Comparison of ENCODE assay signal across 2 cellular contexts in the genomic region with DNA sequence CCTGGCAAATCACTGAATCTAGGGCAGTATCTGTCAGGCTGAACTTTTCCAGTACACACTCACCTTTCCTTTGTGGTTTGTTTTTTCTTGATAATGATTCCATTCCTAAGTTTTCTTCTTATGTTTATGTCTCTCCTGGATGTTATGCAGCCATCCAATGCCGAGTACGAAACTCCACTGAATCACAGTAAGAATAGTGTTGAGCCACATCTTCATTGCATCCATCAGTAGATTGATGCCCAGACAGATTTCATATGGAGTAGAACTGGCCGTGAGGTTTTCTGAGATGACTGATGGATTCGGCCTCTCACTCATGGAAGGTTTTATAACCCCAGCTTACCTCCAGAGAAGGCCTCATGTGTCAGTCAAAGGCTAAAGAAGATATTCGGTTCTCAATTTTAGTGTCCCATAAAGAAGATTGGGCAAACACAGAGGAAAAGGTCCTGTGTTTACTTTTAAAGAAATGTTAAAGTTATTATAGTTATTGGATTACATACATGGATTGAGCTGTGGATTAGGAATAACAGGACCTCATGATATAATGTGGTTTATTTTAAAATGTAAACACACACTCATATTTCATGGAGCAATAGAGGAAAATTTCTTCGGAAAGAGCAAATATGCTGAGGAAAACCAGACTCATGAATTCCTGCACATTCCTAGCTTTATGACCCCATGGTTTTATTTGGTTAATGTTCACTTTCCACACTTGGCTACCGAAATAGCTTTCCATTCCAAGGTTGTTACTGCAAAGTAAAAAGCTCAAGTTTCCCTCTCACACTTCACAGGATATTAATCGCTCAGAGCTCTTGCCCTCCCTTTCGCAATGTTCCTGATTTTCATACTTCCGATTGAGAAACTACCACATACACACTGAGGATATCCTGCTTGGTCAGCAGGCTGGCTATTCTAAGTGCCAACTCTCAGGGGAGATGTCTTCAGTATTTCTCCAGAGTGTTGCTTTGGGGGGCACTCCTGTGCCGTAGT.
TF ChIP-seq lines count a peak whose summit lies in the region.

No MANE protein-coding gene starts in this region.

TF ChIP-seq in Ishikawa, 13 proteins besides CTCF, POLR2A, EP300 and RAD21 (continued from another document):
- TF ChIP-seq, protein P1, sequence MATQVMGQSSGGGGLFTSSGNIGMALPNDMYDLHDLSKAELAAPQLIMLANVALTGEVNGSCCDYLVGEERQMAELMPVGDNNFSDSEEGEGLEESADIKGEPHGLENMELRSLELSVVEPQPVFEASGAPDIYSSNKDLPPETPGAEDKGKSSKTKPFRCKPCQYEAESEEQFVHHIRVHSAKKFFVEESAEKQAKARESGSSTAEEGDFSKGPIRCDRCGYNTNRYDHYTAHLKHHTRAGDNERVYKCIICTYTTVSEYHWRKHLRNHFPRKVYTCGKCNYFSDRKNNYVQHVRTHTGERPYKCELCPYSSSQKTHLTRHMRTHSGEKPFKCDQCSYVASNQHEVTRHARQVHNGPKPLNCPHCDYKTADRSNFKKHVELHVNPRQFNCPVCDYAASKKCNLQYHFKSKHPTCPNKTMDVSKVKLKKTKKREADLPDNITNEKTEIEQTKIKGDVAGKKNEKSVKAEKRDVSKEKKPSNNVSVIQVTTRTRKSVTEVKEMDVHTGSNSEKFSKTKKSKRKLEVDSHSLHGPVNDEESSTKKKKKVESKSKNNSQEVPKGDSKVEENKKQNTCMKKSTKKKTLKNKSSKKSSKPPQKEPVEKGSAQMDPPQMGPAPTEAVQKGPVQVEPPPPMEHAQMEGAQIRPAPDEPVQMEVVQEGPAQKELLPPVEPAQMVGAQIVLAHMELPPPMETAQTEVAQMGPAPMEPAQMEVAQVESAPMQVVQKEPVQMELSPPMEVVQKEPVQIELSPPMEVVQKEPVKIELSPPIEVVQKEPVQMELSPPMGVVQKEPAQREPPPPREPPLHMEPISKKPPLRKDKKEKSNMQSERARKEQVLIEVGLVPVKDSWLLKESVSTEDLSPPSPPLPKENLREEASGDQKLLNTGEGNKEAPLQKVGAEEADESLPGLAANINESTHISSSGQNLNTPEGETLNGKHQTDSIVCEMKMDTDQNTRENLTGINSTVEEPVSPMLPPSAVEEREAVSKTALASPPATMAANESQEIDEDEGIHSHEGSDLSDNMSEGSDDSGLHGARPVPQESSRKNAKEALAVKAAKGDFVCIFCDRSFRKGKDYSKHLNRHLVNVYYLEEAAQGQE (IDR thresholded peaks at IDR 0.05; ENCODE audit: low read depth), result no peak
- TF ChIP-seq TCF12 (IDR thresholded peaks at IDR 0.05; ENCODE audit: low read depth) (peak; percentile 81), FOXM1 (IDR thresholded peaks at IDR 0.05; ENCODE audit: borderline replicate concordance, low read depth) (peak; percentile 71; the same call in 1 of the 2 replicates), NFIC (IDR thresholded peaks at IDR 0.05) (peak; percentile 84), YY1 (IDR thresholded peaks at IDR 0.05; ENCODE audit: low read depth) (no peak), TEAD4 (IDR thresholded peaks at IDR 0.05) (peak; percentile 88), EGR1 (IDR thresholded peaks at IDR 0.05) (no peak), CEBPB (IDR thresholded peaks at IDR 0.05) (peak; percentile 98)
TF ChIP-seq in Ishikawa: peak in this region for 6.

TF ChIP-seq in liver, 16 proteins besides CTCF, POLR2A, EP300 and RAD21 (continued from another document):
- TF ChIP-seq YY1 (IDR thresholded peaks at IDR 0.05) (peak; percentile 39), EGR1 (IDR thresholded peaks at IDR 0.05; ENCODE audit: low read depth in 2 of 2) (peak in 1 of 2 donors; percentile 76), FOXA2 (IDR thresholded peaks at IDR 0.05) (no peak), JUND (IDR thresholded peaks at IDR 0.05) (peak in 1 of 2 donors; percentile 29), HNF4A (conservative IDR thresholded peaks at IDR 0.05) (peak; percentile 30 to 68), SP1 (IDR thresholded peaks at IDR 0.05) (peak; percentile 54)
- TF ChIP-seq, protein P2, sequence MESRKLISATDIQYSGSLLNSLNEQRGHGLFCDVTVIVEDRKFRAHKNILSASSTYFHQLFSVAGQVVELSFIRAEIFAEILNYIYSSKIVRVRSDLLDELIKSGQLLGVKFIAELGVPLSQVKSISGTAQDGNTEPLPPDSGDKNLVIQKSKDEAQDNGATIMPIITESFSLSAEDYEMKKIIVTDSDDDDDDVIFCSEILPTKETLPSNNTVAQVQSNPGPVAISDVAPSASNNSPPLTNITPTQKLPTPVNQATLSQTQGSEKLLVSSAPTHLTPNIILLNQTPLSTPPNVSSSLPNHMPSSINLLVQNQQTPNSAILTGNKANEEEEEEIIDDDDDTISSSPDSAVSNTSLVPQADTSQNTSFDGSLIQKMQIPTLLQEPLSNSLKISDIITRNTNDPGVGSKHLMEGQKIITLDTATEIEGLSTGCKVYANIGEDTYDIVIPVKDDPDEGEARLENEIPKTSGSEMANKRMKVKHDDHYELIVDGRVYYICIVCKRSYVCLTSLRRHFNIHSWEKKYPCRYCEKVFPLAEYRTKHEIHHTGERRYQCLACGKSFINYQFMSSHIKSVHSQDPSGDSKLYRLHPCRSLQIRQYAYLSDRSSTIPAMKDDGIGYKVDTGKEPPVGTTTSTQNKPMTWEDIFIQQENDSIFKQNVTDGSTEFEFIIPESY (IDR thresholded peaks at IDR 0.05), result peak; percentile 55
TF ChIP-seq in liver: peak in this region for 11.
